9 cellular contexts compared by ENCODE assay signal in the genomic region with DNA sequence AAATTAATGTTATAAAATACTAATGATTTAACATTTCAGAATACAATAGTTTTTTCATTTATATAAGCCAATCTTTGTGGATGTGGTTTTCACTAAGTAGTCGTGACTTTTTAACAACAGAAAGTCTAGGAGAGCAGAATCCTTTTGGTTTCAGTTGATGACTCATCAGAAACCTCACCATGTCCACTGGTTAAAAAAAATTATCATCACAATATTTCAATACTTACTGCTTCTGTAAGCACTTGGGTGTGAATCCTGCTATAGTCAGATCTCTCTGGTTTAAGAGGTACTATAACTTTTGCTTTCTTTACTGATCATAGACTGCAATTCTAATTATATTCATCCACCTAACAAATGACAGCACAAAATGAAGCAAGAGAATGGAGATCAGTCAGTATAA.
DNase-seq lines count a peak whose midpoint lies in the region; ATAC-seq and TF ChIP-seq lines count a peak whose summit lies in the region.
"Had no signal": no experiment of that assay in that cellular context is flagged by ENCODE, and none has a peak within 500 bp of the region (broad histone marks: within the 10 kb centered on the region; RNA-seq: fewer than 3 reads in every experiment).

No MANE protein-coding gene starts in this region.

- no peak overlapping the region for H2AK5ac ChIP-seq in IMR-90 (ENCODE audit: low read depth, low read length)

- no peak overlapping the region for H4K5ac ChIP-seq in IMR-90 (ENCODE audit: low read depth, low read length)

- no peaks in the 10 kb centered on the region for H3K9me1 ChIP-seq in IMR-90 (ENCODE audit: insufficient read depth, low read length)

- no peaks in the 10 kb centered on the region for H3K79me1 ChIP-seq in IMR-90 (ENCODE audit: low read depth in 1 of 2, low read length in 2 of 2)

- TF ChIP-seq EP300 in suprapubic skin (IDR thresholded peaks at IDR 0.05) = no peak

- H3K14ac ChIP-seq in IMR-90 (replicated peaks; ENCODE audit: low read depth, low read length) = no peak overlapping the region

- H3K27ac ChIP-seq in IMR-90 (ENCODE audit: insufficient read depth, low read length) (no peak overlapping the region), suprapubic skin (no peak overlapping the region)

- no peaks in the 10 kb centered on the region for H3K36me3 ChIP-seq in IMR-90 (ENCODE audit: control insufficient read depth, insufficient read depth, low read length)
- H3K36me3 ChIP-seq in suprapubic skin = no peaks in the 10 kb centered on the region

- H3K18ac ChIP-seq in IMR-90 (ENCODE audit: low read depth, low read length) = no peak overlapping the region

- no peak for TF ChIP-seq CTCF in IMR-90 (conservative IDR thresholded peaks at IDR 0.05; ENCODE audit: low read depth, low read length)
- TF ChIP-seq CTCF in suprapubic skin (IDR thresholded peaks at IDR 0.05) = no peak

- no peak overlapping the region for H3K56ac ChIP-seq in IMR-90 (ENCODE audit: extremely low read depth, insufficient read depth, low read length)

- no peak overlapping the region for H3K23ac ChIP-seq in IMR-90 (ENCODE audit: low read depth, low read length)

- no peak overlapping the region for H3K4ac ChIP-seq in IMR-90 (ENCODE audit: low read depth, low read length)

- TF ChIP-seq RAD21 in IMR-90 (IDR thresholded peaks at IDR 0.05; ENCODE audit: low read length) = no peak

- H3K4me1 ChIP-seq in IMR-90 (ENCODE audit: control insufficient read depth, insufficient read depth, low read length) (no peaks in the 10 kb centered on the region), suprapubic skin (no peaks in the 10 kb centered on the region)

- H2BK15ac ChIP-seq in IMR-90 (ENCODE audit: low read depth, low read length) = no peak overlapping the region

- no peak overlapping the region for H2BK120ac ChIP-seq in IMR-90 (ENCODE audit: low read depth, low read length)

- H3K27me3 ChIP-seq in IMR-90 (ENCODE audit: control insufficient read depth, insufficient read depth, low read length) = no peaks in the 10 kb centered on the region
- no peaks in the 10 kb centered on the region for H3K27me3 ChIP-seq in suprapubic skin

- POLR2A ChIA-PET in IMR-90 (lab: Charles Lee; ENCODE audit: unreplicated experiment) = no interaction called here

- no peak for DNase-seq in activated CD4-positive, CD25-positive, alpha-beta regulatory T cell treated with anti-CD3 and anti-CD28 coated beads, Interleukin-2, amount 50 U/mL, for 72 hours
- no peak for DNase-seq in IMR-90
- DNase-seq in kidney glomerular epithelial cell (lab: John Stamatoyannopoulos, UW) = peak; percentile 57
- no peak for DNase-seq in suprapubic skin (ENCODE audit: low spot score in 2 of 2)
- no peak for DNase-seq in stimulated activated CD4-positive, alpha-beta T cell treated with anti-CD3 and anti-CD28 coated beads, Interleukin-15, amount 100 ng/mL, for 24 hours
- no peak for DNase-seq in SKM-1 treated with dmso at 0.1 percent for 144 hours (lab: John Stamatoyannopoulos, UW; ENCODE audit: unreplicated experiment)

- BruUV-seq in IMR-90 (replicated peaks; lab: Mats Ljungman, UMichigan) = no TSS peak

- no CpG with 5 or more reads among the region's 1 CpG for WGBS in IMR-90 (ENCODE audit: extremely low coverage in 2 of 2, insufficient read length in 1 of 2), 2 experiments
- 41% methylated on average over 1 of the region's 1 CpG for WGBS in suprapubic skin

- TF ChIP-seq POLR2A in IMR-90 (IDR thresholded peaks at IDR 0.05; ENCODE audit: low read depth, low read length) (no peak), suprapubic skin (IDR thresholded peaks at IDR 0.05) (no peak)

- H4K20me1 ChIP-seq in IMR-90 (ENCODE audit: insufficient read depth, low read length) = no peaks in the 10 kb centered on the region

- H4K8ac ChIP-seq in IMR-90 (ENCODE audit: low read depth in 2 of 2, low read length in 2 of 2) = no peak overlapping the region

- ATAC-seq in activated CD4-positive, CD25-positive, alpha-beta regulatory T cell treated with anti-CD3 and anti-CD28 coated beads, Interleukin-2, amount 50 U/mL, for 24 hours = peak; percentile 70 to 73
- ATAC-seq in HG02610 (IDR thresholded peaks at IDR 0.05; ENCODE audit: unreplicated experiment) (peak; percentile 96), IMR-90 (ENCODE audit: low read depth) (no peak)

- CTCF ChIA-PET in IMR-90 (lab: Yijun Ruan, JAX) = no interaction called here

- H2BK20ac ChIP-seq in IMR-90 (ENCODE audit: low read depth, low read length) = no peak overlapping the region

- no peak overlapping the region for H3K4me2 ChIP-seq in IMR-90 (ENCODE audit: low read depth, low read length)

- no peak overlapping the region for H2AFZ ChIP-seq in IMR-90 (replicated peaks; ENCODE audit: low read length, poor library complexity)

- H2AK9ac ChIP-seq in IMR-90 (replicated peaks; ENCODE audit: low read depth, low read length, poor library complexity) = no peak overlapping the region

- no peak overlapping the region for H2BK5ac ChIP-seq in IMR-90 (ENCODE audit: low read depth, low read length, poor library complexity, severe bottlenecking)

- intact Hi-C loops in IMR-90 (cut with micrococcal nuclease) = no loop called here

- H3K4me3 ChIP-seq in IMR-90 (ENCODE audit: insufficient read depth, low read depth, low read length) (no peak overlapping the region), suprapubic skin (no peak overlapping the region)
- H3K4me3 ChIP-seq: lung had no signal

- H3K9ac ChIP-seq in IMR-90 (ENCODE audit: low read depth, low read length) = no peak overlapping the region

- H3K9me3 ChIP-seq in IMR-90 (ENCODE audit: control insufficient read depth, insufficient read depth, low read length) = no peaks in the 10 kb centered on the region; the same call in 1 of the 2 replicates
- no peaks in the 10 kb centered on the region for H3K9me3 ChIP-seq in suprapubic skin

- dilution Hi-C loops in IMR-90 (cut with HindIII; ENCODE audit: low sequenced_read_pairs, unreplicated experiment) = no loop called here

- no peak overlapping the region for H4K91ac ChIP-seq in IMR-90 (ENCODE audit: insufficient read depth, low read depth, low read length)

- in situ Hi-C loops in IMR-90 (cut with MboI; ENCODE audit: low sequenced_read_pairs) = no loop called here

TF ChIP-seq in IMR-90, 13 proteins besides CTCF, POLR2A, EP300 and RAD21:
- TF ChIP-seq MAFK (IDR thresholded peaks at IDR 0.05; ENCODE audit: low read depth, low read length) (peak; percentile 24; the same call in 1 of the 2 replicates), FOS (IDR thresholded peaks at IDR 0.05; ENCODE audit: low read depth, low read length) (peak; percentile 58; the same call in 1 of the 2 replicates), NFE2L2 (IDR thresholded peaks at IDR 0.05; ENCODE audit: low read depth, low read length) (0 out of 2 replicates have a peak, but pooled peaks have one; percentile 6), MXI1 (IDR thresholded peaks at IDR 0.05; ENCODE audit: borderline replicate concordance, low read depth, low read length) (no peak)
